Comparison of ENCODE assay signal across 19 cellular contexts in the genomic region with DNA sequence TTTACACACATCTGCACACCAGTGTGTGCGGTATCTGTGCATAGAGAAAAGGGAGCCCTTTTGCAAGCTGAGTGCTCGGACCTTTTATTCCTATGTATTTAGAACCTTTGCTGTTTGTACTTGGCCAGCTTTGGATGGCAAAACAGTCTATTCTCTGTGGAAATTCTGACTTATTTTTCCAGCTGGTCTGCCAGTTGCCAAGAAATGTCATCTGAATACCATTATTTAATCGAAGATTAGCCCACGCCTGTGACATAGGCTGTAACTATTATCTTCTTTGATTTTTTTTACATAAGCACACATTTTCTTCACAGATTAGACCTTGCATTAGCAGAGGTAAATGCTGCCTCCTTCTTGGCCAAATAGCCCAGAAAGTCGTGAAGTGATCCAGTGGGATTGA.
A peak's percentile ranks its signal among the peaks of the same experiment; 100 is the strongest.
DNase-seq lines count a peak whose midpoint lies in the region; ATAC-seq, FAIRE-seq and TF ChIP-seq lines count a peak whose summit lies in the region.
"Had no signal": no experiment of that assay in that cellular context is flagged by ENCODE, and none has a peak within 500 bp of the region (broad histone marks: within the 10 kb centered on the region; RNA-seq: fewer than 3 reads in every experiment).

No MANE protein-coding gene starts in this region.

- no peak for FAIRE-seq in A549 (lab: Jason Lieb, UNC)
- FAIRE-seq: GM12878 had no signal

- no peaks in the 10 kb centered on the region for H3K79me2 ChIP-seq in MM.1S (ENCODE audit: low read length)

- H3K4me2 ChIP-seq in A549 (no peak overlapping the region), MM.1S (ENCODE audit: low read depth, low read length) (no peak overlapping the region)
- H3K4me2 ChIP-seq: BLaER1 had no signal

- H3K4me1 Mint-ChIP-seq in Caco-2 (ENCODE audit: low read depth, unreplicated experiment) = no peaks in the 10 kb centered on the region

- H3K4me3 ChIP-seq in A549 = no peak overlapping the region
- H3K4me3 ChIP-seq in esophagus squamous epithelium = no peak overlapping the region
- no peak overlapping the region for H3K4me3 ChIP-seq in skeletal muscle tissue (ENCODE audit: low read length in 3 of 3)
- no peak overlapping the region for H3K4me3 ChIP-seq in Caco-2 (ENCODE audit: low read depth, low read length)
- H3K4me3 ChIP-seq in MM.1S (ENCODE audit: low read length) = no peak overlapping the region
- H3K4me3 ChIP-seq: BLaER1, GM12878, MG63, Peyer's patch had no signal

- WGBS in A549 (ENCODE audit: missing lambda C conversion rate) = 92% methylated on average over 5 of the region's 5 CpGs
- WGBS in esophagus squamous epithelium, 2 donors = 55 to 71% methylated on average over 5 of the region's 5 CpGs

- H3K36me3 ChIP-seq in esophagus squamous epithelium (no peaks in the 10 kb centered on the region), skeletal muscle tissue (ENCODE audit: control insufficient read depth in 3 of 3, insufficient read depth in 3 of 3, low read length in 3 of 3) (no peaks in the 10 kb centered on the region), Caco-2 (ENCODE audit: control insufficient read depth, insufficient read depth, low read length) (no peaks in the 10 kb centered on the region), MM.1S (replicated peaks; ENCODE audit: insufficient read depth, low read length) (no peaks in the 10 kb centered on the region)
- H3K36me3 ChIP-seq: BLaER1, MG63, Peyer's patch had no signal

- H3K36me3 Mint-ChIP-seq in Caco-2 (ENCODE audit: insufficient read depth, unreplicated experiment) = no peaks in the 10 kb centered on the region
- H3K36me3 Mint-ChIP-seq: CD8-positive, alpha-beta T cell had no signal

- TF ChIP-seq POLR2A in A549 (IDR thresholded peaks at IDR 0.05; ENCODE audit: low read length) (no peak), esophagus squamous epithelium (IDR thresholded peaks at IDR 0.05) (no peak)

- no peak overlapping the region for H3K9ac ChIP-seq in skeletal muscle tissue (ENCODE audit: low read depth in 1 of 3, low read length in 3 of 3)
- no peak overlapping the region for H3K9ac ChIP-seq in MM.1S (ENCODE audit: low read length)
- H3K9ac ChIP-seq: BLaER1 had no signal

- H3K27me3 ChIP-seq in esophagus squamous epithelium (peaks cover 0 to 92% (median 0%) of the 10 kb centered on the region in 4 donors), skeletal muscle tissue (ENCODE audit: control insufficient read depth in 3 of 3, insufficient read depth in 3 of 3, low read length in 3 of 3) (no peaks in the 10 kb centered on the region), Caco-2 (replicated peaks; ENCODE audit: control insufficient read depth, insufficient read depth, low read length) (no peaks in the 10 kb centered on the region), MM.1S (replicated peaks; ENCODE audit: insufficient read depth, low read length) (no peaks in the 10 kb centered on the region)
- H3K27me3 ChIP-seq: BLaER1, MG63, Peyer's patch had no signal

- H4K20me1 ChIP-seq in MM.1S (ENCODE audit: insufficient read depth, low read length) = no peaks in the 10 kb centered on the region
- H4K20me1 ChIP-seq: BLaER1 had no signal

- H3K4me1 ChIP-seq in A549 (peaks cover 42% of the 10 kb centered on the region), esophagus squamous epithelium (peaks cover 0 to 21% (median 16%) of the 10 kb centered on the region in 3 donors), skeletal muscle tissue (ENCODE audit: control insufficient read depth in 3 of 3, insufficient read depth in 3 of 3, low read length in 3 of 3) (peaks cover 0 to 12% (median 2%) of the 10 kb centered on the region in 3 donors), Caco-2 (no peaks in the 10 kb centered on the region), MM.1S (ENCODE audit: low read length) (no peaks in the 10 kb centered on the region)
- H3K4me1 ChIP-seq: Peyer's patch had no signal

- H3F3A ChIP-seq in MM.1S (ENCODE audit: insufficient read depth, low read length) = no peaks in the 10 kb centered on the region

- intact Hi-C loops in esophagus squamous epithelium (cut with DNase I) (no loop called here), Caco-2 (cut with micrococcal nuclease; ENCODE audit: unreplicated experiment) (no loop called here)

- H3K9me2 ChIP-seq in MM.1S (replicated peaks; ENCODE audit: insufficient read depth, low read length) = no peaks in the 10 kb centered on the region

- no peak for DNase-seq in A549 (ENCODE audit: low read depth in 1 of 2, low spot score in 1 of 2)
- DNase-seq in esophagus squamous epithelium (lab: John Stamatoyannopoulos, UW) = no peak
- peak; percentile 5 for DNase-seq in mesenteric fat pad (ENCODE audit: low spot score)
- DNase-seq in SHP77 (lab: John Stamatoyannopoulos, UW) = no peak
- DNase-seq in Caco-2 = no peak
- no peak for DNase-seq in MM.1S
- DNase-seq: CD8-positive, alpha-beta T cell; DMS53; EL; H9; MG63; NCI-H1092; NCI-H2081; NCI-H2171 treated with DMSO at 0.1 percent for 48 hours; NK-92 treated with Interleukin-12 subunit alpha and Interleukin-12 subunit beta, amount 100 ng/mL, for 24 hours; Peyer's patch had no signal

- POLR2A ChIA-PET in A549 (lab: Yijun Ruan, JAX) (no interaction called here), Caco-2 (lab: Charles Lee) (no interaction called here)

- no peak for TF ChIP-seq EP300 in A549 (IDR thresholded peaks at IDR 0.05)

- H3K27ac ChIP-seq in A549 (peak overlapping the region; percentile 74 to 96), esophagus squamous epithelium (peak overlapping the region in 3 of 4 donors; percentile 5 to 71 (median 71)), skeletal muscle tissue (ENCODE audit: low read depth, low read length) (peak overlapping the region; percentile 50), MM.1S (ENCODE audit: low read length) (no peak overlapping the region)
- H3K27ac ChIP-seq: BLaER1, Peyer's patch had no signal

- CTCF ChIA-PET in A549 (lab: Yijun Ruan, JAX) (interaction anchor here (1.2 kb wide), 1 partner anchor 150 kb away, joined by 3 read pairs; no protein-coding TSS in a partner anchor), Caco-2 (lab: Charles Lee) (interaction anchor here (0.6 kb wide), 1 partner anchor 10 kb away, joined by 3 read pairs; no protein-coding TSS in a partner anchor)

- H2AFZ ChIP-seq in MM.1S (ENCODE audit: low read length) = no peak overlapping the region

- H3K9me3 ChIP-seq in A549 = no peaks in the 10 kb centered on the region
- no peaks in the 10 kb centered on the region for H3K9me3 ChIP-seq in esophagus squamous epithelium
- no peaks in the 10 kb centered on the region for H3K9me3 ChIP-seq in skeletal muscle tissue (ENCODE audit: control insufficient read depth in 3 of 3, low read length in 3 of 3)
- H3K9me3 ChIP-seq in Caco-2 = no peaks in the 10 kb centered on the region
- no peaks in the 10 kb centered on the region for H3K9me3 ChIP-seq in MM.1S (replicated peaks; ENCODE audit: insufficient read depth, low read length)
- H3K9me3 ChIP-seq: BLaER1, MG63, Peyer's patch had no signal

- ATAC-seq in A549 = no peak
- ATAC-seq: CD8-positive, alpha-beta T cell; GM12878 had no signal

- peaks cover 9% of the 10 kb centered on the region for H3K9me3 Mint-ChIP-seq in Caco-2 (ENCODE audit: unreplicated experiment)
- H3K9me3 Mint-ChIP-seq: CD8-positive, alpha-beta T cell; H9 had no signal

- BruUV-seq in Caco-2 (replicated peaks; lab: Mats Ljungman, UMichigan) = no TSS peak

- H3K27me3 Mint-ChIP-seq in Caco-2 (ENCODE audit: insufficient read depth, unreplicated experiment) = no peaks in the 10 kb centered on the region

- H3K4me3 Mint-ChIP-seq in Caco-2 (ENCODE audit: unreplicated experiment) = no peak overlapping the region
- H3K4me3 Mint-ChIP-seq: CD8-positive, alpha-beta T cell; H9 had no signal

- no peak overlapping the region for H3K27ac Mint-ChIP-seq in Caco-2 (ENCODE audit: unreplicated experiment)
- H3K27ac Mint-ChIP-seq: CD8-positive, alpha-beta T cell; H9 had no signal

- TF ChIP-seq RAD21 in A549 (conservative IDR thresholded peaks at IDR 0.05 in 1 of 2, IDR thresholded peaks at IDR 0.05 in 1 of 2) = no peak

- TF ChIP-seq CTCF in A549 (IDR thresholded peaks at IDR 0.05) (no peak), esophagus squamous epithelium (IDR thresholded peaks at IDR 0.05) (no peak), Caco-2 (IDR thresholded peaks at IDR 0.05; ENCODE audit: insufficient read depth in 1 of 2, low read depth in 1 of 2, low read length in 1 of 2, severe bottlenecking in 1 of 2, unreplicated experiment in 1 of 2) (no peak), MM.1S (IDR thresholded peaks at IDR 0.05; ENCODE audit: low read length) (no peak)

TF ChIP-seq in A549, 52 proteins besides CTCF, POLR2A, EP300 and RAD21:
- no peak for TF ChIP-seq KDM1A (IDR thresholded peaks at IDR 0.05; ENCODE audit: low read depth)
TF ChIP-seq in A549: peak in this region for 0.
